In genomic region chr1:160548960-160549664, GRCh38 we compare ENCODE assay signal across 10 cellular contexts. TPM values are rescaled to one million over a fixed set of nuclear protein-coding genes. Genes with fewer than 3 reads are reported as not detected.
DNase-seq lines count a peak whose midpoint lies in the region; ATAC-seq and TF ChIP-seq lines count a peak whose summit lies in the region.
"Had no signal": no experiment of that assay in that cellular context is flagged by ENCODE, and none has a peak within 500 bp of the region (broad histone marks: within the 10 kb centered on the region; RNA-seq: fewer than 3 reads in every experiment).

No MANE protein-coding gene starts in this region.

- H3K4me3 ChIP-seq in left ventricle myocardium inferior = no peak overlapping the region

- no peak overlapping the region for H3K4me3 Mint-ChIP-seq in central memory CD8-positive, alpha-beta T cell

- no peaks in the 10 kb centered on the region for H3K4me1 ChIP-seq in left ventricle myocardium inferior

- H3K9me3 Mint-ChIP-seq in central memory CD8-positive, alpha-beta T cell = no peaks in the 10 kb centered on the region

- peaks cover 52% of the 10 kb centered on the region for H3K36me3 Mint-ChIP-seq in central memory CD8-positive, alpha-beta T cell (ENCODE audit: insufficient read depth)

- H3K4me1 Mint-ChIP-seq in central memory CD8-positive, alpha-beta T cell = peaks cover 70% of the 10 kb centered on the region

- ATAC-seq in GM19452 (IDR thresholded peaks at IDR 0.05; ENCODE audit: unreplicated experiment) (peak; percentile 48), HG03342 (IDR thresholded peaks at IDR 0.05; ENCODE audit: unreplicated experiment) (peak; percentile 49)
- no peak for ATAC-seq in central memory CD8-positive, alpha-beta T cell (replicated peaks; ENCODE audit: extremely low read depth, poor library complexity, severe bottlenecking)

- H3K36me3 ChIP-seq in left ventricle myocardium inferior = no peaks in the 10 kb centered on the region

- DNase-seq in DMS53 treated with DMSO at 0.1 percent for 48 hours (lab: John Stamatoyannopoulos, UW; ENCODE audit: unreplicated experiment) (peak; percentile 19), D341Med (ENCODE audit: low spot score) (no peak), pons (ENCODE audit: low spot score) (no peak), nucleus accumbens (lab: John Stamatoyannopoulos, UW) (no peak), left ventricle myocardium inferior (no peak)
- no peak for DNase-seq in central memory CD8-positive, alpha-beta T cell (ENCODE audit: low spot score in 2 of 2)
- DNase-seq: stimulated activated naive CD4-positive, alpha-beta T cell had no signal

- intact Hi-C loops in left ventricle myocardium inferior (cut with micrococcal nuclease) = no loop called here

- H3K27me3 ChIP-seq in left ventricle myocardium inferior (ENCODE audit: low read depth) = peaks cover 16% of the 10 kb centered on the region

- peak overlapping the region; percentile 17 for H3K27ac Mint-ChIP-seq in central memory CD8-positive, alpha-beta T cell (ENCODE audit: low read depth)

- no peaks in the 10 kb centered on the region for H3K27me3 Mint-ChIP-seq in central memory CD8-positive, alpha-beta T cell

- no peaks in the 10 kb centered on the region for H3K9me3 ChIP-seq in left ventricle myocardium inferior (replicated peaks)

- no peak for TF ChIP-seq CTCF in left ventricle myocardium inferior (IDR thresholded peaks at IDR 0.05; ENCODE audit: borderline replicate concordance)

- H3K27ac ChIP-seq in left ventricle myocardium inferior (replicated peaks) = no peak overlapping the region

RNA-seq across cellular contexts. Expression of gene SLAMF6, which starts 26.1 kb away (rescaled TPM):
- 0.22 TPM for total RNA-seq in left ventricle myocardium inferior
- total RNA-seq: epithelial cell of proximal tubule had no signal

RNA-seq across cellular contexts. Expression of gene CD84, which starts 30.2 kb away (rescaled TPM):
- total RNA-seq in left ventricle myocardium inferior = 3.6 TPM
- total RNA-seq: epithelial cell of proximal tubule had no signal
